In genomic region chr22:29503811-29504372, GRCh38 we compare ENCODE assay signal across 9 cellular contexts. TPM values are rescaled to one million over a fixed set of nuclear protein-coding genes. Genes with fewer than 3 reads are reported as not detected.
DNase-seq lines count a peak whose midpoint lies in the region; ATAC-seq and TF ChIP-seq lines count a peak whose summit lies in the region.
"Had no signal": no experiment of that assay in that cellular context is flagged by ENCODE, and none has a peak within 500 bp of the region (broad histone marks: within the 10 kb centered on the region; RNA-seq: fewer than 3 reads in every experiment).

No MANE protein-coding gene starts in this region.

- H3K4me3 Mint-ChIP-seq in H9: no peak overlapping the region

- no peaks in the 10 kb centered on the region for H3K9me3 ChIP-seq in H9 (ENCODE audit: control insufficient read depth, low read depth, low read length)

- no peaks in the 10 kb centered on the region for H3K23me2 ChIP-seq in H9 (ENCODE audit: insufficient read length, low read depth, low read length, poor library complexity, severe bottlenecking)

- peak overlapping the region; percentile 55 to 94 (median 80); a peak in 5 of 7 replicates for H3K27ac Mint-ChIP-seq in H9

- no peaks in the 10 kb centered on the region for H3K27me3 Mint-ChIP-seq in H9 (ENCODE audit: low read depth)

- no peak overlapping the region for H3K14ac ChIP-seq in H9 (ENCODE audit: insufficient read depth, low read length)

- H2BK15ac ChIP-seq in H9 (ENCODE audit: low read depth, low read length): no peak overlapping the region

- no peak for TF ChIP-seq CTCF in H9 (conservative IDR thresholded peaks at IDR 0.05)

- H2AFZ ChIP-seq in H9 (ENCODE audit: low read length): no peak overlapping the region

- H3K23ac ChIP-seq in H9 (ENCODE audit: insufficient read length, low read depth, low read length): no peak overlapping the region

- H4K20me1 ChIP-seq in H9 (ENCODE audit: control insufficient read depth, insufficient read depth, insufficient read length): no peaks in the 10 kb centered on the region

- no peaks in the 10 kb centered on the region for H3K27me3 ChIP-seq in H9 (ENCODE audit: insufficient read depth, low read length)

- no peak overlapping the region for H3K9ac ChIP-seq in H9 (ENCODE audit: extremely low read depth, insufficient read length, low read length)

- no peak overlapping the region for H3K56ac ChIP-seq in H9 (ENCODE audit: insufficient read length, low read depth, low read length)

- no peak overlapping the region for H2BK120ac ChIP-seq in H9 (ENCODE audit: low read depth, low read length, poor library complexity, severe bottlenecking)

- DNase-seq in H9 (no peak), RPMI7951 (ENCODE audit: low read depth) (peak; percentile 75), fibroblast of peridontal ligament (ENCODE audit: extremely low read depth) (peak; percentile 76), renal cortical epithelial cell (ENCODE audit: low read depth) (peak; percentile 66), iPS-NIHi11 (ENCODE audit: low spot score) (no peak)
- DNase-seq: stimulated activated CD4-positive, alpha-beta T cell treated with anti-CD3 and anti-CD28 coated beads, Interleukin-4, amount 100 ng/mL, for 4 hours had no signal

- no peak overlapping the region for H2BK12ac ChIP-seq in H9 (ENCODE audit: insufficient read length, low read depth, low read length)

- H2AK5ac ChIP-seq in H9 (ENCODE audit: insufficient read length, low read length): no peak overlapping the region

- no peak overlapping the region for H4K91ac ChIP-seq in H9 (ENCODE audit: insufficient read length, low read depth, low read length)

- no peak overlapping the region for H2BK5ac ChIP-seq in H9 (ENCODE audit: insufficient read length, low read length)

- no peak for ATAC-seq in GM21423 (IDR thresholded peaks at IDR 0.05; ENCODE audit: unreplicated experiment)
- no peak for ATAC-seq in HG03342 (IDR thresholded peaks at IDR 0.05; ENCODE audit: unreplicated experiment)
- ATAC-seq in HG02678 (IDR thresholded peaks at IDR 0.05; ENCODE audit: unreplicated experiment): no peak

- H3K4me2 ChIP-seq in H9 (ENCODE audit: insufficient read depth, insufficient read length, low read length): no peak overlapping the region

- no peaks in the 10 kb centered on the region for H3K79me1 ChIP-seq in H9 (ENCODE audit: insufficient read depth, low read depth, low read length, poor library complexity, severe bottlenecking)

- no peak overlapping the region for H3K4ac ChIP-seq in H9 (ENCODE audit: low read depth, low read length)

- no peak overlapping the region for H3K27ac ChIP-seq in H9 (ENCODE audit: insufficient read length, low read depth, low read length)

- H3K9me3 Mint-ChIP-seq in H9: no peaks in the 10 kb centered on the region

- no peak overlapping the region for H3T11ph ChIP-seq in H9 (ENCODE audit: low read length)

- H4K8ac ChIP-seq in H9 (replicated peaks; ENCODE audit: insufficient read length, low read depth, low read length): no peak overlapping the region

- H3K18ac ChIP-seq in H9 (ENCODE audit: insufficient read length, low read depth, low read length): no peak overlapping the region

- no peak overlapping the region for H4K5ac ChIP-seq in H9 (ENCODE audit: insufficient read length, low read depth, low read length)

- no peak overlapping the region for H2BK20ac ChIP-seq in H9 (ENCODE audit: low read depth, low read length, poor library complexity, severe bottlenecking)

- H3K36me3 Mint-ChIP-seq in H9 (ENCODE audit: insufficient read depth in 1 of 3, low read depth in 3 of 3): peaks cover 14 to 43% (median 33%) of the 10 kb centered on the region in 3 experiments; a peak in 6 of 7 replicates

- H3K4me1 ChIP-seq in H9 (ENCODE audit: insufficient read depth, low read length): no peaks in the 10 kb centered on the region

- WGBS in H9 (ENCODE audit: extremely low coverage, insufficient read length, low lambda C conversion rate): no CpG with 5 or more reads among the region's 7 CpGs

- H3K79me2 ChIP-seq in H9 (ENCODE audit: insufficient read depth, low read length): no peaks in the 10 kb centered on the region

- peaks cover 0 to 3% of the 10 kb centered on the region in 2 experiments; a peak in 2 of 4 replicates for H3K4me1 Mint-ChIP-seq in H9

RNA-seq across cellular contexts. Expression of gene NEFH, which starts 23.9 kb away (rescaled TPM):
- 5.7 and 5.8 TPM in 2 replicates for total RNA-seq in H9 (2021)
- under 0.01 and 0.20 TPM in 2 replicates for total RNA-seq in RPMI7951 (2014; rRNA removed; shearing (Covaris generic))
- 0.15 and 0.17 TPM in 2 replicates for total RNA-seq in renal cortical epithelial cell

RNA-seq across cellular contexts. Expression of gene THOC5, which starts 49.7 kb away (rescaled TPM):
- total RNA-seq in H9 (2021): 68.2 and 71.8 TPM in 2 replicates
- total RNA-seq in RPMI7951 (2014; rRNA removed; shearing (Covaris generic)): 45.1 and 52.0 TPM in 2 replicates
- 47.8 and 76.3 TPM in 2 replicates for total RNA-seq in renal cortical epithelial cell

Comparison
In these comparisons a context has a peak if more than half of its experiments do, and no peak if none do; other contexts are left out.
1. DNase-seq: peak in RPMI7951 (single experiment), fibroblast of peridontal ligament (single experiment) and renal cortical epithelial cell (single experiment); none in H9 (single experiment) and iPS-NIHi11 (single experiment).